Comparison of ENCODE assay signal across 21 cellular contexts in the genomic region with DNA sequence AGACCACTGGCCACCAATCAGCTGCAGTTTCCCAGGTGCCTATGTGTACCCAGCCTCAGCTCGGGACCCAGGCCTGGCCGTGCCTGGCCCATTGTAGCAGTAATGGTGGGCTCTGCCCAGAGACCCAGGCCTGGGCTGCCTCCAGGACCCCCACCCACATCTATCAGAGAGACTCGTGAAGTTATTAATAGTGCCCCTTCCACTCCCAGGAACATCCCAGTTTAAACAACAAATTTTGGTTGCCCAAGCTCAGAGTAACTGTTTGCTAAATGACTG. TPM values are rescaled to one million over a fixed set of nuclear protein-coding genes. Genes with fewer than 3 reads are reported as not detected.
"Had no signal": no experiment of that assay in that cellular context is flagged by ENCODE, and none has a peak within 500 bp of the region (broad histone marks: within the 10 kb centered on the region; RNA-seq: fewer than 3 reads in every experiment).

No MANE protein-coding gene starts in this region.

- H3K9me3 Mint-ChIP-seq: effector memory CD8-positive, alpha-beta T cell had no signal

- H3K27me3 ChIP-seq: foreskin keratinocyte, transverse colon, vagina had no signal

- H3K27ac Mint-ChIP-seq: activated naive CD8-positive, alpha-beta T cell; brain had no signal

- H3K36me3 Mint-ChIP-seq: activated naive CD8-positive, alpha-beta T cell; brain had no signal

- H3K36me3 ChIP-seq: prostate gland, transverse colon, vagina had no signal

- ATAC-seq: activated CD8-positive, alpha-beta T cell treated with anti-CD3 and anti-CD28 coated beads, Interleukin-2, amount 10 ng/mL, durations not matched to agents 7 days and 5 days; effector memory CD8-positive, alpha-beta T cell; foreskin keratinocyte; right cardiac atrium; stimulated activated naive CD8-positive, alpha-beta T cell treated with anti-CD3 and anti-CD28 coated beads, Interleukin-15, Interleukin-2, amounts not matched to agents 100 U/mL and 50 U/mL, for 24 hours had no signal

- H3K27ac ChIP-seq: foreskin keratinocyte, prostate gland, vagina had no signal

- H3K4me3 Mint-ChIP-seq: activated CD8-positive, alpha-beta T cell treated with anti-CD3 and anti-CD28 coated beads, Interleukin-2, amount 10 ng/mL, durations not matched to agents 7 days and 5 days; activated naive CD8-positive, alpha-beta T cell; brain; effector memory CD8-positive, alpha-beta T cell had no signal

- H3K9me3 ChIP-seq: prostate gland, transverse colon, vagina had no signal

- H3K4me1 ChIP-seq: foreskin keratinocyte, transverse colon, vagina had no signal

- H3K4me1 Mint-ChIP-seq: brain had no signal

- H3K4me3 ChIP-seq: prostate gland, skin epidermis, transverse colon, vagina had no signal

- DNase-seq: activated CD4-positive, CD25-positive, alpha-beta regulatory T cell treated with anti-CD3 and anti-CD28 coated beads, Interleukin-2, amount 50 U/mL, for 72 hours; activated CD8-positive, alpha-beta memory T cell treated with anti-CD3 and anti-CD28 coated beads, Interleukin-2, amount 50 U/mL, for 4 hours; activated CD8-positive, alpha-beta T cell treated with anti-CD3 and anti-CD28 coated beads, Interleukin-2, amount 10 ng/mL, durations not matched to agents 7 days and 5 days; activated effector memory CD4-positive, alpha-beta T cell treated with anti-CD3 and anti-CD28 coated beads, Interleukin-2, amount 50 U/mL, for 16 hours; activated T-cell treated with anti-CD3 and anti-CD28 coated beads, Interleukin-2, amount 50 U/mL, for 48 hours; effector memory CD8-positive, alpha-beta T cell; foreskin keratinocyte; glutamatergic neuron; kidney glomerular epithelial cell; right cardiac atrium; stimulated activated CD4-positive, alpha-beta T cell treated with anti-CD3 and anti-CD28 coated beads, Interleukin-4, amount 100 ng/mL, for 24 hours; stimulated activated naive CD8-positive, alpha-beta T cell treated with anti-CD3 and anti-CD28 coated beads, Interleukin-15, Interleukin-2, amounts not matched to agents 100 U/mL and 50 U/mL, for 24 hours; T1000; transverse colon had no signal

- H3K27me3 Mint-ChIP-seq: activated naive CD8-positive, alpha-beta T cell; effector memory CD8-positive, alpha-beta T cell had no signal

RNA-seq across cellular contexts. Expression of a gene that starts 42.5 kb away (rescaled TPM):
- total RNA-seq: activated CD8-positive, alpha-beta T cell treated with anti-CD3 and anti-CD28 coated beads, Interleukin-2, amount 10 ng/mL, durations not matched to agents 7 days and 5 days; foreskin keratinocyte; mesenteric fat pad; osteoblast; prostate gland had no signal
- polyA plus RNA-seq: foreskin keratinocyte, right cardiac atrium had no signal
